In the genomic region with DNA sequence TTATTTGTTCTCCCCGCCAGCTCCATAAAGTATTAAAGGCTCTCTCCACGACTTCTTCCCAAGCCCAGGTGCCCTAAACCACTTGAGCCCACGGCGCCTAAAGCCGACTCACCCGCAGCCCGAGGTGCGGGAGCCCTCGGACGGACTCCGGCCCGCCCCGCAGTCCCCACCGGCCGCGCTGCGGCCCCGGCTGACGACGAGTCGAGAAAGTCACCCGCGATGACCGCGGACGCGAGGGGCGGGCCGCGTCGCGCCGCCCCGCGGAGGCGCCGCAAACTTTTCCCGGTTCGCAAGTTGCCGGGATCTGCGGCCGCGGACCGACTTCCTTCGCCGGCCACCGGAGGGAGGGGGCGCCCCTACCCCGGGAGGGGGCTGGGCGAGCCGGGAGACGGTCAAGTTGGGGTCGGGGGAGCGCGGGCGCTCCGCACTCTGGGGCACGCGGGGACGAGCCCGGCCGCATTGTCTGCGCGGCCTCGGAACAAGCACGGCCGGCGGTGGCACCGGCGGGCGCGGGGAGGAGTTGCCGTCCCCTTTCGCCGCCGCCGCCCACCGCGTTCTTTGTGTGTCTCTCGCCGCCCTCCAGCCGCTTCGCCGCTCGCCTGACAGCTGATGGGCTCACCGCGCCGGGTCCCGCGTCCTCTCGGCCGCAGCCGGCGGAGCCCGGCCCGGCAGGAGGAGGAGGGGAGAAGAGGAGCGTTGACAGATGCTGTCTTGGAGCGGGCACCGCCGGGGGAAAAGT, we compare ENCODE assay signal across 8 cellular contexts.
DNase-seq lines count a peak whose midpoint lies in the region; ATAC-seq, FAIRE-seq and TF ChIP-seq lines count a peak whose summit lies in the region.

No MANE protein-coding gene starts in this region.

- TF ChIP-seq POLR2A in HepG2 (IDR thresholded peaks at IDR 0.05; ENCODE audit: insufficient read depth in 1 of 2, low read depth in 2 of 2, low read length in 2 of 2) (no peak), prostate gland (IDR thresholded peaks at IDR 0.05) (no peak)

- H3K36me3 ChIP-seq in liver (ENCODE audit: control insufficient read depth in 4 of 4, insufficient read depth in 3 of 4, low read depth in 1 of 4, low read length in 3 of 4) (peaks cover 0 to 10% (median 6%) of the 10 kb centered on the region in 4 donors), HepG2 (replicated peaks in 1 of 2; ENCODE audit: control insufficient read depth in 1 of 2, insufficient read depth in 2 of 2, low read length in 2 of 2) (no peaks in the 10 kb centered on the region), adipocyte (ENCODE audit: control insufficient read depth, insufficient read depth, low read length, severe bottlenecking) (peaks cover 22% of the 10 kb centered on the region), right atrium auricular region (peaks cover 22% of the 10 kb centered on the region), prostate gland (no peaks in the 10 kb centered on the region)

- TF ChIP-seq CTCF in liver (IDR thresholded peaks at IDR 0.05; ENCODE audit: low read depth, low read length, missing input control) (peak; percentile 19), HepG2 (CRISPR knock-in tag; IDR thresholded peaks at IDR 0.05) (no peak), right atrium auricular region (IDR thresholded peaks at IDR 0.05) (peak; percentile 41 to 63), prostate gland (IDR thresholded peaks at IDR 0.05) (peak in 2 of 4 experiments; percentile 36 to 37)

- H3K27me3 ChIP-seq in liver (ENCODE audit: control insufficient read depth in 4 of 4, insufficient read depth in 4 of 4, low read length in 3 of 4) (no peaks in the 10 kb centered on the region), HepG2 (ENCODE audit: control insufficient read depth in 1 of 2, insufficient read depth in 2 of 2, low read length in 2 of 2) (no peaks in the 10 kb centered on the region), adipocyte (replicated peaks; ENCODE audit: control insufficient read depth, insufficient read depth, low read length) (no peaks in the 10 kb centered on the region), right atrium auricular region (no peaks in the 10 kb centered on the region), prostate gland (replicated peaks; ENCODE audit: insufficient read depth) (no peaks in the 10 kb centered on the region)

- POLR2A ChIA-PET in HepG2 (lab: Yijun Ruan, JAX) = no interaction called here

- no peak for FAIRE-seq in HepG2 (lab: Jason Lieb, UNC)

- BruUV-seq in HepG2 (replicated peaks; lab: Mats Ljungman, UMichigan) = no TSS peak

- ATAC-seq in HepG2 (no peak), HG03064 (IDR thresholded peaks at IDR 0.05; ENCODE audit: low read depth, unreplicated experiment) (peak; percentile 48)

- peaks cover 0 to 26% (median 12%) of the 10 kb centered on the region in 4 donors for H3K4me1 ChIP-seq in liver (ENCODE audit: control insufficient read depth in 4 of 4, insufficient read depth in 4 of 4, low read length in 3 of 4)
- H3K4me1 ChIP-seq in HepG2 (ENCODE audit: insufficient read depth, low read length) = no peaks in the 10 kb centered on the region
- H3K4me1 ChIP-seq in adipocyte (ENCODE audit: control insufficient read depth, insufficient read depth, low read length) = peaks cover 15% of the 10 kb centered on the region
- H3K4me1 ChIP-seq in right atrium auricular region = peaks cover 0 to 26% of the 10 kb centered on the region in 2 donors
- no peaks in the 10 kb centered on the region for H3K4me1 ChIP-seq in prostate gland (replicated peaks)

- no peak overlapping the region for H3K4me2 ChIP-seq in HepG2 (ENCODE audit: low read depth, low read length)

- DNase-seq in HepG2 (ENCODE audit: low spot score) (no peak), adipocyte (ENCODE audit: low read depth) (peak; percentile 77), right atrium auricular region (ENCODE audit: low spot score) (no peak), prostate gland (ENCODE audit: low spot score) (peak; percentile 23)
- no peak for DNase-seq in NK-92 treated with Interleukin-12 subunit alpha and Interleukin-12 subunit beta, amount 100 ng/mL, for 24 hours (lab: John Stamatoyannopoulos, UW)
- no peak for DNase-seq in stimulated activated CD4-positive, alpha-beta T cell treated with anti-CD3 and anti-CD28 coated beads, Interleukin-12 subunit alpha, Interleukin-12 subunit beta, amount 100 ng/mL, for 4 hours

- intact Hi-C loops in HepG2 (cut with micrococcal nuclease; ENCODE audit: unreplicated experiment) (no loop called here), prostate gland (cut with DNase I) (loop anchor here (2.0 to 10.0 kb wide), 3 partner anchors 31 to 131 kb away; a partner anchor contains a TSS)

- no peaks in the 10 kb centered on the region for H4K20me1 ChIP-seq in HepG2 (ENCODE audit: insufficient read depth, low read length)

- H3K4me3 ChIP-seq in liver (ENCODE audit: low read depth in 1 of 3, low read length in 3 of 3) = peak overlapping the region; percentile 84 to 97 (median 95)
- H3K4me3 ChIP-seq in HepG2 (replicated peaks in 1 of 3; ENCODE audit: insufficient read depth in 1 of 3, low read depth in 2 of 3, low read length in 3 of 3) = no peak overlapping the region
- peak overlapping the region; percentile 86 for H3K4me3 ChIP-seq in adipocyte (ENCODE audit: low read length)
- peak overlapping the region; percentile 97 for H3K4me3 ChIP-seq in right atrium auricular region
- H3K4me3 ChIP-seq in prostate gland = peak overlapping the region; percentile 82 to 98

- peak overlapping the region; percentile 93 to 95 for H3K27ac ChIP-seq in liver (ENCODE audit: low read depth in 1 of 2, low read length in 2 of 2)
- no peak overlapping the region for H3K27ac ChIP-seq in HepG2 (ENCODE audit: extremely low read length, insufficient read depth, low read length)
- H3K27ac ChIP-seq in right atrium auricular region = peak overlapping the region; percentile 98
- peak overlapping the region; percentile 92 to 94 for H3K27ac ChIP-seq in prostate gland

- CTCF ChIA-PET in HepG2 (lab: Yijun Ruan, JAX; ENCODE audit: low intra/inter-chr PET ratio, low total read pairs) = no interaction called here

- H3K79me2 ChIP-seq in HepG2 (ENCODE audit: insufficient read depth, low read length) = no peaks in the 10 kb centered on the region

- H3K9me3 ChIP-seq in liver (ENCODE audit: control insufficient read depth in 4 of 4, low read length in 3 of 4) (no peaks in the 10 kb centered on the region), HepG2 (ENCODE audit: low read length) (no peaks in the 10 kb centered on the region), adipocyte (ENCODE audit: control insufficient read depth, low read length) (no peaks in the 10 kb centered on the region), right atrium auricular region (no peaks in the 10 kb centered on the region), prostate gland (no peaks in the 10 kb centered on the region)

- TF ChIP-seq RAD21 in liver (IDR thresholded peaks at IDR 0.05) (no peak), HepG2 (CRISPR knock-in tag; IDR thresholded peaks at IDR 0.05) (no peak)

- H3K9ac ChIP-seq in liver (ENCODE audit: low read depth in 1 of 2, low read length in 2 of 2) (peak overlapping the region; percentile 70 to 97), HepG2 (ENCODE audit: insufficient read depth, low read depth, low read length) (no peak overlapping the region), adipocyte (ENCODE audit: low read length) (peak overlapping the region; percentile 93)

- in situ Hi-C loops in HepG2 (cut with HindIII; ENCODE audit: extremely low pct_ligation_motif_present, low pct_unique_long_range_greater_than_20kb) = no loop called here

- no peak overlapping the region for H2AFZ ChIP-seq in HepG2 (ENCODE audit: low read length)

- no peak for TF ChIP-seq EP300 in HepG2 (IDR thresholded peaks at IDR 0.05; ENCODE audit: low read depth in 2 of 2, low read length in 2 of 2)
- no peak for TF ChIP-seq EP300 in HepG2 (CRISPR knock-in tag; IDR thresholded peaks at IDR 0.05; ENCODE audit: borderline replicate concordance)

- 2% methylated on average over 100 of the region's 100 CpGs for WGBS in liver
- 90% methylated on average over 88 of the region's 100 CpGs for WGBS in HepG2 (ENCODE audit: low lambda C conversion rate)
- under 1% methylated on average over 86 of the region's 100 CpGs for WGBS in prostate gland

TF ChIP-seq in liver, 16 proteins besides CTCF, POLR2A, EP300 and RAD21:
- TF ChIP-seq FOXA2 (IDR thresholded peaks at IDR 0.05) (no peak), NR2F2 (IDR thresholded peaks at IDR 0.05) (peak; percentile 1)

TF ChIP-seq in HepG2, 621 proteins besides CTCF, POLR2A, EP300 and RAD21 (continues in another document):
- TF ChIP-seq, protein P1, sequence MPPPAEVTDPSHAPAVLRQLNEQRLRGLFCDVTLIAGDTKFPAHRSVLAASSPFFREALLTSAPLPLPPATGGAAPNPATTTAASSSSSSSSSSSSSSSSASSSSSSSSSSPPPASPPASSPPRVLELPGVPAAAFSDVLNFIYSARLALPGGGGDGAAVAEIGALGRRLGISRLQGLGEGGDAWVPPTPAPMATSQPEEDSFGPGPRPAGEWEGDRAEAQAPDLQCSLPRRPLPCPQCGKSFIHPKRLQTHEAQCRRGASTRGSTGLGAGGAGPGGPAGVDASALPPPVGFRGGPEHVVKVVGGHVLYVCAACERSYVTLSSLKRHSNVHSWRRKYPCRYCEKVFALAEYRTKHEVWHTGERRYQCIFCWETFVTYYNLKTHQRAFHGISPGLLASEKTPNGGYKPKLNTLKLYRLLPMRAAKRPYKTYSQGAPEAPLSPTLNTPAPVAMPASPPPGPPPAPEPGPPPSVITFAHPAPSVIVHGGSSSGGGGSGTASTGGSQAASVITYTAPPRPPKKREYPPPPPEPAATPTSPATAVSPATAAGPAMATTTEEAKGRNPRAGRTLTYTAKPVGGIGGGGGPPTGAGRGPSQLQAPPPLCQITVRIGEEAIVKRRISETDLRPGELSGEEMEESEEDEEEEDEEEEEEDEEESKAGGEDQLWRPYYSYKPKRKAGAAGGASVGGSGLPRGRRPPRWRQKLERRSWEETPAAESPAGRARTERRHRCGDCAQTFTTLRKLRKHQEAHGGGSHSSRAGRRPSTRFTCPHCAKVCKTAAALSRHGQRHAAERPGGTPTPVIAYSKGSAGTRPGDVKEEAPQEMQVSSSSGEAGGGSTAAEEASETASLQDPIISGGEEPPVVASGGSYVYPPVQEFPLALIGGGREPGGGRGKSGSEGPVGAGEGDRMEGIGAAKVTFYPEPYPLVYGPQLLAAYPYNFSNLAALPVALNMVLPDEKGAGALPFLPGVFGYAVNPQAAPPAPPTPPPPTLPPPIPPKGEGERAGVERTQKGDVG (CRISPR knock-in tag; IDR thresholded peaks at IDR 0.05; ENCODE audit: borderline replicate concordance) = no peak
- TF ChIP-seq ZNF260 (CRISPR knock-in tag; IDR thresholded peaks at IDR 0.05; ENCODE audit: borderline replicate concordance, low read depth) = no peak
- TF ChIP-seq ZNF432 (CRISPR knock-in tag; IDR thresholded peaks at IDR 0.05; ENCODE audit: borderline replicate concordance) = no peak
- no peak for TF ChIP-seq ZBTB8A (CRISPR knock-in tag; IDR thresholded peaks at IDR 0.05; ENCODE audit: borderline replicate concordance, low read depth)
- TF ChIP-seq, protein P2, sequence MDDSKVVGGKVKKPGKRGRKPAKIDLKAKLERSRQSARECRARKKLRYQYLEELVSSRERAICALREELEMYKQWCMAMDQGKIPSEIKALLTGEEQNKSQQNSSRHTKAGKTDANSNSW (CRISPR knock-in tag; IDR thresholded peaks at IDR 0.05; ENCODE audit: borderline replicate concordance) = no peak

Comparison
In these comparisons a context has a peak if more than half of its experiments do, and no peak if none do; other contexts are left out.
1. H3K4me3 ChIP-seq: peak in liver (3 of 3), adipocyte (single experiment), right atrium auricular region (2 of 2) and prostate gland (2 of 2); none in HepG2 (0 of 3).
2. DNase-seq: peak in adipocyte (single experiment) and prostate gland (single experiment); none in HepG2 (single experiment), right atrium auricular region (single experiment), NK-92 treated with Interleukin-12 subunit alpha and Interleukin-12 subunit beta, amount 100 ng/mL, for 24 hours (single experiment) and stimulated activated CD4-positive, alpha-beta T cell treated with anti-CD3 and anti-CD28 coated beads, Interleukin-12 subunit alpha, Interleukin-12 subunit beta, amount 100 ng/mL, for 4 hours (single experiment).